Comparison of ENCODE assay signal across 8 cellular contexts in the genomic region with DNA sequence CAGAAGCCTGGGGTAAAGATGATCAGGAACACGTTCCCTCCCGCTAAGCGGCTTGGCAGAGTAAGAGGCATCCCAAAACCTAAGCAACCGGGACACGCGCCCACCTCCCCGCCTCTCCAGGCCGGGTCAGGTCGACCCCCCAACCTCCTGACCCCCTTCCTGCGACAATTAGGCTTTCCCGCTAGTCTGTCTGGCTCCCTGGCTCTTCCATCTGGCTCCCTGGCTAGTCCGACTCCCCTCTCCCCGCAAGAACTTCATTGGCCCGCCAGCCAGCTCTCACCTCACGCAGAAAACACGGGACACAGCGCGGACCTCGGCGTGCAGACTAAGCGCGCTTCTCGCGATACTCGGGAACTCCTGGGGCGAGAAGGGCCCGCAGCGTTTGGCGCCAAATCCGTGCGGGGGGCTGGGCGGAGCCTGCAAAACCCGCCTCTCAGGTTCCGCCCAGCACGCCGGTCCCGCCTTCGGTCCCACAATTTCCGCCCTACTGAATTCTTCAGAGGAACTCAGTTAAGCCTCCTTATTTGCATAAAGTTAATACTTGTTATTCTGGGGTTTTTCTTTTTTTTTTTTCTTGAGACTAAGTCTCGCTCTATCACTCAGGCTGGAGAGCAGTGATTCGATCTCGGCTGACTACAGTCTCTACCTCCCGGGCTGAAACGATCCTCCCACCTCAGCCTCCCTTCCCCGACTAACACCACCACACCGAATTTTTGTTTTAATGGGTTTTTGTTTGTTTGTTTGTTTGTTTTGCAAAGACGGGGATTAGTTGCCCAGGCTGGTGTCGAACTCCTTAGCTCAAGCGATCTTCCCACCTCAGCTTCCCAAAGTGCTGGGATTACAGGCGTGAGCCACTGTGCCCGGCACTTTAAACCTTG. TPM values are rescaled to one million over a fixed set of nuclear protein-coding genes. Genes with fewer than 3 reads are reported as not detected.
A peak's percentile ranks its signal among the peaks of the same experiment; 100 is the strongest.
DNase-seq lines count a peak whose midpoint lies in the region; FAIRE-seq and TF ChIP-seq lines count a peak whose summit lies in the region.

A gene with protein sequence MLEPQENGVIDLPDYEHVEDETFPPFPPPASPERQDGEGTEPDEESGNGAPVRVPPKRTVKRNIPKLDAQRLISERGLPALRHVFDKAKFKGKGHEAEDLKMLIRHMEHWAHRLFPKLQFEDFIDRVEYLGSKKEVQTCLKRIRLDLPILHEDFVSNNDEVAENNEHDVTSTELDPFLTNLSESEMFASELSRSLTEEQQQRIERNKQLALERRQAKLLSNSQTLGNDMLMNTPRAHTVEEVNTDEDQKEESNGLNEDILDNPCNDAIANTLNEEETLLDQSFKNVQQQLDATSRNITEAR (minus strand): TSS at position 327 of the 878 bp plus-strand sequence. CDS start 3,738 bp downstream, outside the sequence.

- H3K4me1 ChIP-seq in neuronal stem cell (ENCODE audit: control insufficient read depth in 2 of 2, insufficient read depth in 1 of 2, low read depth in 1 of 2, low read length in 2 of 2) (peaks cover 0 to 2% of the 10 kb centered on the region in 2 donors), subcutaneous abdominal adipose tissue (ENCODE audit: control insufficient read depth in 5 of 5, insufficient read depth in 5 of 5, low read length in 5 of 5) (peaks cover 0 to 16% (median 14%) of the 10 kb centered on the region in 5 donors)

- no CpG with 5 or more reads among the region's 51 CpGs for WGBS in neuronal stem cell (ENCODE audit: extremely low coverage in 2 of 2, insufficient read length in 2 of 2, insufficient replicate concordance in 1 of 2), 2 donors

- H2BK5ac ChIP-seq in neuronal stem cell (ENCODE audit: low read length) = peak within 1 kb of the TSS; percentile 2

- H3K4me2 ChIP-seq in neuronal stem cell (ENCODE audit: insufficient read depth, low read length, poor library complexity, severe bottlenecking) = peak within 1 kb of the TSS; percentile 77

- H3K36me3 ChIP-seq in neuronal stem cell (replicated peaks in 1 of 2; ENCODE audit: control insufficient read depth in 2 of 2, insufficient read depth in 2 of 2, low read length in 2 of 2) = peaks cover 0 to 28% of the 10 kb centered on the region in 2 donors
- H3K36me3 ChIP-seq in subcutaneous abdominal adipose tissue (ENCODE audit: control insufficient read depth in 5 of 5, insufficient read depth in 5 of 5, low read length in 5 of 5) = peaks cover 0 to 8% (median 0%) of the 10 kb centered on the region in 5 donors

- H3K14ac ChIP-seq in neuronal stem cell (ENCODE audit: low read length) = peak within 1 kb of the TSS; percentile 95

- peak within 1 kb of the TSS; percentile 91 for H3K27ac Mint-ChIP-seq in HFFc6

- DNase-seq in GM04504 (ENCODE audit: low read depth) = peak; percentile 87
- DNase-seq in HFFc6 = peak; percentile 94
- DNase-seq in NAMALWA (ENCODE audit: low spot score) = peak; percentile 99
- peak; percentile 92 for DNase-seq in SK-MEL-5 (ENCODE audit: low read depth, low spot score)
- peak; percentile 97 for DNase-seq in activated naive CD4-positive, alpha-beta T cell treated with Interleukin-2 at 50 U/mL for 16 hours
- peak; percentile 57 to 92 for DNase-seq in frontal cortex (ENCODE audit: low spot score in 2 of 2)
- DNase-seq in neuronal stem cell (ENCODE audit: low spot score) = peak; percentile 87

- H3K9ac ChIP-seq in neuronal stem cell (ENCODE audit: low read depth, low read length, poor library complexity) (peak within 1 kb of the TSS; percentile 94), subcutaneous abdominal adipose tissue (ENCODE audit: low read length in 5 of 5) (peak within 1 kb of the TSS in 4 of 5 donors; percentile 84 to 89 (median 88))

- no peak within 1 kb of the TSS for H2BK120ac ChIP-seq in neuronal stem cell (ENCODE audit: low read depth, low read length)

- peaks cover 7% of the 10 kb centered on the region; the same call in 1 of the 2 replicates for H3K36me3 Mint-ChIP-seq in HFFc6 (ENCODE audit: low read depth)

- H3K4me1 Mint-ChIP-seq in HFFc6 (ENCODE audit: low read depth) = peaks cover 15% of the 10 kb centered on the region

- no peak for TF ChIP-seq CTCF in HFFc6 (IDR thresholded peaks at IDR 0.05)

- H3K9me3 ChIP-seq in neuronal stem cell (replicated peaks in 1 of 2; ENCODE audit: control insufficient read depth in 2 of 2, insufficient read depth in 1 of 2, low read depth in 1 of 2, low read length in 2 of 2) = no peaks in the 10 kb centered on the region
- no peaks in the 10 kb centered on the region for H3K9me3 ChIP-seq in subcutaneous abdominal adipose tissue (ENCODE audit: control insufficient read depth in 5 of 5, low read length in 5 of 5)

- peak within 1 kb of the TSS; percentile 93 for H3K4me3 Mint-ChIP-seq in HFFc6

- H3K9me3 Mint-ChIP-seq in HFFc6 = no peaks in the 10 kb centered on the region

- H3K4me3 ChIP-seq in neuronal stem cell (ENCODE audit: low read length in 2 of 2) (peak within 1 kb of the TSS; percentile 86 to 89), subcutaneous abdominal adipose tissue (ENCODE audit: low read depth in 1 of 5, low read length in 5 of 5) (peak within 1 kb of the TSS; percentile 74 to 88 (median 85))

- H3K27me3 ChIP-seq in neuronal stem cell (ENCODE audit: control insufficient read depth in 3 of 3, insufficient read depth in 3 of 3, low read depth in 1 of 3, low read length in 3 of 3) = no peaks in the 10 kb centered on the region
- no peaks in the 10 kb centered on the region for H3K27me3 ChIP-seq in subcutaneous abdominal adipose tissue (ENCODE audit: control insufficient read depth in 5 of 5, insufficient read depth in 4 of 5, low read length in 5 of 5)

- H2AK5ac ChIP-seq in neuronal stem cell (ENCODE audit: low read depth, low read length) = no peak within 1 kb of the TSS

- H2BK15ac ChIP-seq in neuronal stem cell (ENCODE audit: low read length) = no peak within 1 kb of the TSS

- H3K27ac ChIP-seq in neuronal stem cell (replicated peaks; ENCODE audit: low read length) (peak within 1 kb of the TSS; percentile 44), subcutaneous abdominal adipose tissue (ENCODE audit: low read depth, low read length) (peak within 1 kb of the TSS; percentile 61)

- peak within 1 kb of the TSS; percentile 96 for H3K18ac ChIP-seq in neuronal stem cell (ENCODE audit: low read length)

- in situ Hi-C loops in SK-MEL-5 (cut with HindIII; ENCODE audit: low pct_unique_long_range_greater_than_20kb, low sequenced_read_pairs) = no loop called here

- no peak within 1 kb of the TSS for H4K91ac ChIP-seq in neuronal stem cell (ENCODE audit: low read depth, low read length, poor library complexity)

- peak within 1 kb of the TSS; percentile 99 for H2AFZ ChIP-seq in neuronal stem cell (ENCODE audit: low read length)

- H4K8ac ChIP-seq in neuronal stem cell (ENCODE audit: low read depth, low read length) = no peak within 1 kb of the TSS

- H3K27me3 Mint-ChIP-seq in HFFc6 (ENCODE audit: insufficient read depth) = 0 out of 2 replicates have a peak, but pooled peaks cover 1% of the 10 kb centered on the region

- no peak within 1 kb of the TSS for H3K4ac ChIP-seq in neuronal stem cell (ENCODE audit: low read length)

- no peak for FAIRE-seq in frontal cortex (lab: Jason Lieb, UNC)

- no peak within 1 kb of the TSS for H2BK12ac ChIP-seq in neuronal stem cell (ENCODE audit: low read length)

- peak within 1 kb of the TSS; percentile 96 for H3K23ac ChIP-seq in neuronal stem cell (ENCODE audit: low read depth, low read length, poor library complexity)

- no peaks in the 10 kb centered on the region for H3K79me1 ChIP-seq in neuronal stem cell (ENCODE audit: low read depth, low read length)

RNA-seq across cellular contexts. Expression of the gene that starts here (rescaled TPM):
- 10 to 100 TPM in 5 of 6 experiments, 1 to 10 TPM in 1; 7.8 to 15.7 (median 14.4) TPM for total RNA-seq in HFFc6 (2021; fragmentation: NEBNext Ultra II Directional; extraction: Animal tissue kit (Norgen Biotek cat#: 25700))
- total RNA-seq in SK-MEL-5 (2014; rRNA removed; shearing (Covaris generic)) = 23.3 and 24.0 TPM in 2 replicates
- polyA plus RNA-seq in SK-MEL-5 (2015; cell fraction: cytosol; rRNA removed) = 11.6 and 12.0 TPM in 2 replicates
- 10.4 and 25.5 TPM in 2 replicates for polyA plus RNA-seq in SK-MEL-5 (2015; cell fraction: nucleus; rRNA removed)
- 20.8 TPM for total RNA-seq in frontal cortex
- 14.8 TPM for polyA plus RNA-seq in neuronal stem cell (2013, experiment 1 of 2)
- polyA plus RNA-seq in neuronal stem cell (2013, experiment 2 of 2) = 13.9 TPM

Comparison
In these comparisons a context has a peak if more than half of its experiments do, and no peak if none do; other contexts are left out.
1. Peak in every context shown above with its lines: DNase-seq, H3K4me3 ChIP-seq and H3K27ac ChIP-seq.